Comparison of ENCODE assay signal across 8 cellular contexts in the genomic region with DNA sequence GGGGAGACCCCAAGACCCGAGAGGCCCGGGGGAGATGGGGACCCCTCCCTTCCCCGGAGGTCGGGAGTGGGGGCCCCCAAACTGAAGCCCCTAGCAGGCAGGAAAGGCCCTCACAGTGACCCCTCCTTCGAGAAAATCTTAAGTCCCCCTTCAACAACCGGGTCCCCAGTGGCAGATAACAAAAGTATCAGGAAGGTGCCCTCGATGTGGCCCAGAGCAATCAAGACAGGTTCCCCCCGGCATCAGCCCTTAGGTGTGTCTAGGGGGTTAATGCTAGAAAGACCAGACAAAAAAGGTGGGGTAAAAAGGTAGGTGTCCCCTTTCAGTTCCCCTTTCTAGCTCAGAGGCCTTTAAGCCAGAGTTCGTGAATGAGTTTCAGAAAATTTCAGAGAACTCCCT.
DNase-seq lines count a peak whose midpoint lies in the region; TF ChIP-seq lines count a peak whose summit lies in the region.

No MANE protein-coding gene starts in this region.

- peaks cover 40% of the 10 kb centered on the region for H3K27me3 Mint-ChIP-seq in dendritic cell treated with granulocyte-macrophage colony-stimulating factor and Interleukin-4, amounts not matched to agents 40 ng/mL and 50 ng/mL, for 4 days

- H3K4me3 Mint-ChIP-seq in dendritic cell treated with granulocyte-macrophage colony-stimulating factor and Interleukin-4, amounts not matched to agents 40 ng/mL and 50 ng/mL, for 4 days, result peak overlapping the region; percentile 60

- H3K36me3 ChIP-seq in neuron (ENCODE audit: insufficient read depth, low read length), result no peaks in the 10 kb centered on the region

- peak overlapping the region; percentile 70 for H3K4me3 ChIP-seq in GM12865 (ENCODE audit: low read depth, low read length)
- H3K4me3 ChIP-seq in neuron (ENCODE audit: low read length), result peak overlapping the region; percentile 45

- H3K27me3 ChIP-seq in neuron (ENCODE audit: insufficient read depth, low read length), result no peaks in the 10 kb centered on the region

- peak overlapping the region; percentile 37 for H3K27ac Mint-ChIP-seq in dendritic cell treated with granulocyte-macrophage colony-stimulating factor and Interleukin-4, amounts not matched to agents 40 ng/mL and 50 ng/mL, for 4 days

- intact Hi-C loops in dendritic cell treated with granulocyte-macrophage colony-stimulating factor and Interleukin-4, amounts not matched to agents 40 ng/mL and 50 ng/mL, for 4 days (cut with micrococcal nuclease), result loop anchor here (5.0 kb wide), 1 partner anchor 42 kb away; no protein-coding TSS in a partner anchor

- DNase-seq in GM12865 (ENCODE audit: low read depth) (peak; percentile 80), NOMO-1 treated with dmso at 0.1 percent for 144 hours (lab: John Stamatoyannopoulos, UW; ENCODE audit: unreplicated experiment) (peak; percentile 26), RKO (ENCODE audit: low spot score) (no peak), KG1 (lab: John Stamatoyannopoulos, UW) (no peak), DMS79 (lab: John Stamatoyannopoulos, UW) (no peak), GM03348 (ENCODE audit: low spot score) (no peak)

- H3K4me1 ChIP-seq in neuron (ENCODE audit: insufficient read depth, low read length), result peaks cover 20% of the 10 kb centered on the region

- no peaks in the 10 kb centered on the region for H3K9me3 Mint-ChIP-seq in dendritic cell treated with granulocyte-macrophage colony-stimulating factor and Interleukin-4, amounts not matched to agents 40 ng/mL and 50 ng/mL, for 4 days

- no peaks in the 10 kb centered on the region for H3K36me3 Mint-ChIP-seq in dendritic cell treated with granulocyte-macrophage colony-stimulating factor and Interleukin-4, amounts not matched to agents 40 ng/mL and 50 ng/mL, for 4 days (ENCODE audit: low read depth)

- no peak for TF ChIP-seq CTCF in GM12865 (IDR thresholded peaks at IDR 0.05; ENCODE audit: insufficient read depth, low read depth, low read length, missing control alignments)

- no peaks in the 10 kb centered on the region for H3K9me3 ChIP-seq in neuron (ENCODE audit: low read length)

- H3K4me1 Mint-ChIP-seq in dendritic cell treated with granulocyte-macrophage colony-stimulating factor and Interleukin-4, amounts not matched to agents 40 ng/mL and 50 ng/mL, for 4 days (ENCODE audit: low read depth), result peaks cover 63% of the 10 kb centered on the region

- H2AFZ ChIP-seq in neuron (ENCODE audit: low read depth, low read length), result no peak overlapping the region

Comparison
In these comparisons a context has a peak if more than half of its experiments do, and no peak if none do; other contexts are left out.
1. DNase-seq: peak in GM12865 (single experiment) and NOMO-1 treated with dmso at 0.1 percent for 144 hours (single experiment); none in RKO (single experiment), KG1 (single experiment), DMS79 (single experiment) and GM03348 (single experiment).